14 cellular contexts compared by ENCODE assay signal in the genomic region with DNA sequence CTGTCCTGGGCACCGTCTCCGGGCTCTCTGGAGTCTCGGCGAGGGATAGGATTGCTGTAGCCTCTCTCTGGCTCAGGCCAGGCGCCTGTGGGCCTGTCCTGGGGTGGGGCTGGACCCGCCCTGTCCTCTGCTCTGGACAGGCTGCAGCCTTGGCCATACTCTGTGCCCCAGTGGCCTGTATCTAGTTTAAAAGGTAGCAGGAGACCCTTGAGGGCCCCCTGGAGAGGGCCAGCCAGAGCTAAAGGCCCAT. TPM values are rescaled to one million over a fixed set of nuclear protein-coding genes. Genes with fewer than 3 reads are reported as not detected.
DNase-seq lines count a peak whose midpoint lies in the region; ATAC-seq and TF ChIP-seq lines count a peak whose summit lies in the region.
"Had no signal": no experiment of that assay in that cellular context is flagged by ENCODE, and none has a peak within 500 bp of the region (broad histone marks: within the 10 kb centered on the region; RNA-seq: fewer than 3 reads in every experiment).

No MANE protein-coding gene starts in this region.

- no peak for TF ChIP-seq POLR2A in breast epithelium (IDR thresholded peaks at IDR 0.05)
- TF ChIP-seq POLR2A in esophagus squamous epithelium (IDR thresholded peaks at IDR 0.05), result no peak

- H3K4me1 ChIP-seq in breast epithelium (peaks cover 10 to 15% of the 10 kb centered on the region in 2 donors), esophagus squamous epithelium (peaks cover 18 to 51% (median 31%) of the 10 kb centered on the region in 3 donors), mesodermal cell (ENCODE audit: control insufficient read depth, insufficient read depth, low read length, poor library complexity, severe bottlenecking) (peaks cover 14% of the 10 kb centered on the region), upper lobe of right lung (peaks cover 30% of the 10 kb centered on the region)
- H3K4me1 ChIP-seq in CD8-positive, alpha-beta T cell (ENCODE audit: insufficient read depth, low read length), result peaks cover 14% of the 10 kb centered on the region

- TF ChIP-seq CTCF in breast epithelium (IDR thresholded peaks at IDR 0.05) (no peak), MCF 10A (IDR thresholded peaks at IDR 0.05; ENCODE audit: unreplicated experiment) (no peak), esophagus squamous epithelium (IDR thresholded peaks at IDR 0.05) (no peak), upper lobe of right lung (IDR thresholded peaks at IDR 0.05) (no peak)
- no peak for TF ChIP-seq CTCF in CD8-positive, alpha-beta T cell (IDR thresholded peaks at IDR 0.05)

- BruUV-seq in MCF 10A (replicated peaks; lab: Mats Ljungman, UMichigan), result no TSS peak

- CTCF ChIA-PET in MCF 10A (lab: Yijun Ruan, JAX), result interaction anchor here (0.6 to 2.6 kb wide), 6 partner anchors 10 to 508 kb away, joined by 4 to 24 read pairs (median 4); no protein-coding TSS in a partner anchor
- CTCF ChIA-PET in CD8-positive, alpha-beta T cell (lab: Charles Lee), result interaction anchor here (1.1 to 2.3 kb wide), 2 partner anchors 62 to 424 kb away, joined by 4 to 11 read pairs; no protein-coding TSS in a partner anchor

- no peak for DNase-seq in breast epithelium (ENCODE audit: low spot score in 2 of 2)
- no peak for DNase-seq in MCF 10A (ENCODE audit: unreplicated experiment)
- DNase-seq in esophagus squamous epithelium (lab: John Stamatoyannopoulos, UW), result no peak
- DNase-seq in upper lobe of right lung, result peak; percentile 57
- DNase-seq in CD8-positive, alpha-beta T cell, result no peak
- DNase-seq: ACHN; kidney glomerular epithelial cell; NCI-H1105; stimulated activated CD4-positive, alpha-beta T cell treated with anti-CD3 and anti-CD28 coated beads, Interleukin-12 subunit alpha, Interleukin-12 subunit beta, amount 100 ng/mL, for 4 hours had no signal

- ATAC-seq in upper lobe of right lung (no peak), GM21737 (IDR thresholded peaks at IDR 0.05; ENCODE audit: unreplicated experiment) (no peak), GM18858 (IDR thresholded peaks at IDR 0.05; ENCODE audit: unreplicated experiment) (no peak)
- no peak for ATAC-seq in CD8-positive, alpha-beta T cell

- H3K36me3 ChIP-seq in breast epithelium (no peaks in the 10 kb centered on the region), esophagus squamous epithelium (no peaks in the 10 kb centered on the region), mesodermal cell (ENCODE audit: control insufficient read depth, insufficient read depth, low read length) (peaks cover 6% of the 10 kb centered on the region), upper lobe of right lung (no peaks in the 10 kb centered on the region)
- H3K36me3 ChIP-seq in CD8-positive, alpha-beta T cell (ENCODE audit: insufficient read depth, low read length), result no peaks in the 10 kb centered on the region
- H3K36me3 ChIP-seq: thoracic aorta had no signal

- H3K27me3 Mint-ChIP-seq in MCF 10A (ENCODE audit: insufficient read depth, unreplicated experiment), result peaks cover 48% of the 10 kb centered on the region
- peaks cover 8% of the 10 kb centered on the region for H3K27me3 Mint-ChIP-seq in CD8-positive, alpha-beta T cell (ENCODE audit: low read depth)

- no peak overlapping the region for H3K27ac Mint-ChIP-seq in MCF 10A (ENCODE audit: low read depth, unreplicated experiment)
- no peak overlapping the region for H3K27ac Mint-ChIP-seq in CD8-positive, alpha-beta T cell
- H3K27ac Mint-ChIP-seq: IgD-negative memory B cell had no signal

- H3K36me3 Mint-ChIP-seq in MCF 10A (ENCODE audit: insufficient read depth, unreplicated experiment), result no peaks in the 10 kb centered on the region
- H3K36me3 Mint-ChIP-seq in CD8-positive, alpha-beta T cell, result no peaks in the 10 kb centered on the region
- H3K36me3 Mint-ChIP-seq: IgD-negative memory B cell had no signal

- no peak overlapping the region for H3K4me3 Mint-ChIP-seq in MCF 10A (ENCODE audit: unreplicated experiment)
- H3K4me3 Mint-ChIP-seq in CD8-positive, alpha-beta T cell, result no peak overlapping the region

- intact Hi-C loops in breast epithelium (cut with DNase I; ENCODE audit: low total_unique reads) (no loop called here), MCF 10A (cut with micrococcal nuclease) (no loop called here), esophagus squamous epithelium (cut with DNase I) (loop anchor here (10.0 kb wide), 1 partner anchor 495 kb away; no protein-coding TSS in a partner anchor), upper lobe of right lung (cut with DNase I) (no loop called here)
- intact Hi-C loops in CD8-positive, alpha-beta T cell (cut with DNase I, micrococcal nuclease), result no loop called here

- H3K27ac ChIP-seq in breast epithelium, result no peak overlapping the region
- H3K27ac ChIP-seq in esophagus squamous epithelium, result no peak overlapping the region
- no peak overlapping the region for H3K27ac ChIP-seq in mesodermal cell (ENCODE audit: low read depth, low read length, severe bottlenecking)
- H3K27ac ChIP-seq in upper lobe of right lung, result no peak overlapping the region
- H3K27ac ChIP-seq in CD8-positive, alpha-beta T cell (ENCODE audit: low read depth, low read length), result no peak overlapping the region
- H3K27ac ChIP-seq: thoracic aorta had no signal

- no peaks in the 10 kb centered on the region for H3K4me1 Mint-ChIP-seq in MCF 10A (ENCODE audit: insufficient read depth, unreplicated experiment)
- H3K4me1 Mint-ChIP-seq in CD8-positive, alpha-beta T cell (ENCODE audit: low read depth), result peaks cover 3% of the 10 kb centered on the region

- H3K9me3 ChIP-seq in breast epithelium (no peaks in the 10 kb centered on the region), esophagus squamous epithelium (no peaks in the 10 kb centered on the region), mesodermal cell (ENCODE audit: control insufficient read depth, low read length) (no peaks in the 10 kb centered on the region), upper lobe of right lung (no peaks in the 10 kb centered on the region)
- H3K9me3 ChIP-seq in CD8-positive, alpha-beta T cell (ENCODE audit: low read length), result no peaks in the 10 kb centered on the region
- H3K9me3 ChIP-seq: thoracic aorta had no signal

- WGBS in esophagus squamous epithelium, 2 donors, result 68% methylated on average over 4 of the region's 6 CpGs; no CpG with 5 or more reads in 1 of the 2 donors
- 30 to 58% methylated on average over 2 to 6 of the region's 6 CpGs for WGBS in mesodermal cell (ENCODE audit: insufficient coverage in 2 of 2), 2 experiments

- H3K9me3 Mint-ChIP-seq in MCF 10A (ENCODE audit: unreplicated experiment), result no peaks in the 10 kb centered on the region
- no peaks in the 10 kb centered on the region for H3K9me3 Mint-ChIP-seq in CD8-positive, alpha-beta T cell
- H3K9me3 Mint-ChIP-seq: IgD-negative memory B cell had no signal

- H3K4me3 ChIP-seq in breast epithelium, result peak overlapping the region in 2 of 3 donors; percentile 59 to 83
- peak overlapping the region in 3 of 4 donors; percentile 34 to 67 (median 56) for H3K4me3 ChIP-seq in esophagus squamous epithelium
- H3K4me3 ChIP-seq in mesodermal cell (ENCODE audit: extremely low read depth, insufficient read depth, low read length, poor library complexity, severe bottlenecking), result peak overlapping the region; percentile 67
- H3K4me3 ChIP-seq in upper lobe of right lung, result peak overlapping the region; percentile 55
- no peak overlapping the region for H3K4me3 ChIP-seq in CD8-positive, alpha-beta T cell (ENCODE audit: low read depth, low read length)

- peaks cover 0 to 48% of the 10 kb centered on the region in 2 donors for H3K27me3 ChIP-seq in breast epithelium
- peaks cover 13 to 71% (median 18%) of the 10 kb centered on the region in 4 donors for H3K27me3 ChIP-seq in esophagus squamous epithelium
- H3K27me3 ChIP-seq in upper lobe of right lung, result peaks cover 52% of the 10 kb centered on the region
- peaks cover 7% of the 10 kb centered on the region for H3K27me3 ChIP-seq in CD8-positive, alpha-beta T cell (ENCODE audit: insufficient read depth, low read length)

- POLR2A ChIA-PET in MCF 10A (lab: Yijun Ruan, JAX), result no interaction called here
- POLR2A ChIA-PET in CD8-positive, alpha-beta T cell (lab: Charles Lee), result no interaction called here

RNA-seq across cellular contexts. Expression of gene KIF26A, which starts 1.8 kb away (rescaled TPM):
- total RNA-seq in breast epithelium (1 to 10 TPM; 1.4 to 4.6 (median 2.2) TPM), MCF 10A (2022) (0.26 and 0.39 TPM in 2 replicates), esophagus squamous epithelium (1 to 10 TPM in 2 of 4 donors, under 1 TPM in 2; 0.80 to 2.7 (median 0.96) TPM), upper lobe of right lung (5.9 TPM)
- 24.4 TPM for polyA plus RNA-seq in mesodermal cell (2013, experiment 1 of 2)
- 20.3 TPM for polyA plus RNA-seq in mesodermal cell (2013, experiment 2 of 2)
- under 1 TPM; 0.25 to 0.33 TPM for total RNA-seq in CD8-positive, alpha-beta T cell
- polyA plus RNA-seq: IgD-negative memory B cell had no signal

RNA-seq across cellular contexts. Expression of gene ASPG, which starts 54.6 kb away (rescaled TPM):
- total RNA-seq in breast epithelium, result under 1 TPM in 2 of 3 donors, not detected in 1; 0.15 to 0.33 TPM
- total RNA-seq in MCF 10A (2022), result 0.05 and 0.12 TPM in 2 replicates
- total RNA-seq in esophagus squamous epithelium, result 10 to 100 TPM; 12.2 to 78.2 (median 40.8) TPM
- polyA plus RNA-seq in mesodermal cell (2013, experiment 1 of 2), result 1.0 TPM
- polyA plus RNA-seq in mesodermal cell (2013, experiment 2 of 2), result 1.3 TPM
- 5.3 TPM for total RNA-seq in upper lobe of right lung
- total RNA-seq in CD8-positive, alpha-beta T cell, result not detected
- polyA plus RNA-seq: IgD-negative memory B cell had no signal
